ENCODE assay signal across 9 cellular contexts in genomic region chr20:21505161-21505809, GRCh38. TPM values are rescaled to one million over a fixed set of nuclear protein-coding genes. Genes with fewer than 3 reads are reported as not detected.
DNase-seq lines count a peak whose midpoint lies in the region; ATAC-seq, FAIRE-seq and TF ChIP-seq lines count a peak whose summit lies in the region.
"Had no signal": no experiment of that assay in that cellular context is flagged by ENCODE, and none has a peak within 500 bp of the region (broad histone marks: within the 10 kb centered on the region; RNA-seq: fewer than 3 reads in every experiment).

No MANE protein-coding gene starts in this region.

- H3K4me3 ChIP-seq in astrocyte (ENCODE audit: insufficient read depth, low read depth, low read length), result peak overlapping the region; percentile 50
- peak overlapping the region in 6 of 7 experiments; percentile 9 to 40 (median 27) for H3K4me3 ChIP-seq in skin epidermis

- H3K4me1 Mint-ChIP-seq in astrocyte (ENCODE audit: low read depth, unreplicated experiment), result peaks cover 4% of the 10 kb centered on the region

- H3K27ac Mint-ChIP-seq in astrocyte (ENCODE audit: unreplicated experiment), result peak overlapping the region; percentile 20

- TF ChIP-seq CTCF in astrocyte (IDR thresholded peaks at IDR 0.05; ENCODE audit: insufficient read depth, low read depth, low read length), result peak; percentile 90

- H3K4me2 ChIP-seq in astrocyte (ENCODE audit: low read length), result peak overlapping the region; percentile 84

- H3K27me3 Mint-ChIP-seq in astrocyte (ENCODE audit: low read depth, unreplicated experiment), result peaks cover 55% of the 10 kb centered on the region

- H3K36me3 Mint-ChIP-seq in astrocyte (ENCODE audit: low read depth, unreplicated experiment), result no peaks in the 10 kb centered on the region

- H4K20me1 ChIP-seq in astrocyte (ENCODE audit: insufficient read depth, low read length), result peaks cover 6% of the 10 kb centered on the region

- no peaks in the 10 kb centered on the region for H3K9me3 ChIP-seq in astrocyte (ENCODE audit: insufficient read depth, low read depth, low read length)

- peak overlapping the region; percentile 71 for H3K4me3 Mint-ChIP-seq in astrocyte (ENCODE audit: unreplicated experiment)

- no peak for FAIRE-seq in astrocyte (lab: Jason Lieb, UNC)

- no peak overlapping the region for H3K9ac ChIP-seq in astrocyte (ENCODE audit: low read length)

- peak; percentile 46 to 49 for DNase-seq in Kasumi-1 (lab: John Stamatoyannopoulos, UW)
- DNase-seq in T-helper 22 cell (ENCODE audit: low read depth), result peak; percentile 33
- DNase-seq in astrocyte (ENCODE audit: low read depth), result no peak
- peak in 38 of 51 donors; percentile 25 to 84 (median 54) for DNase-seq in hypothalamus (lab: John Stamatoyannopoulos, UW)
- DNase-seq in SHP77 treated with DMSO at 0.1 percent for 48 hours (lab: John Stamatoyannopoulos, UW), result no peak

- no peaks in the 10 kb centered on the region for H3K79me2 ChIP-seq in astrocyte (ENCODE audit: insufficient read depth, low read length)

- ATAC-seq in GM18498 (IDR thresholded peaks at IDR 0.05; ENCODE audit: unreplicated experiment), result peak; percentile 41
- no peak for ATAC-seq in HG02588 (IDR thresholded peaks at IDR 0.05; ENCODE audit: unreplicated experiment)

- no peak overlapping the region for H3K27ac ChIP-seq in astrocyte (ENCODE audit: low read depth, low read length)
- no peak overlapping the region for H3K27ac ChIP-seq in skin epidermis

- H3K9me3 Mint-ChIP-seq in astrocyte (ENCODE audit: unreplicated experiment), result peaks cover 26% of the 10 kb centered on the region

- peak overlapping the region; percentile 86 for H2AFZ ChIP-seq in astrocyte (ENCODE audit: low read depth, low read length)

- H3K27me3 ChIP-seq in astrocyte (ENCODE audit: insufficient read depth, low read length), result peaks cover 53% of the 10 kb centered on the region

- peaks cover 11% of the 10 kb centered on the region for H3K4me1 ChIP-seq in astrocyte (ENCODE audit: insufficient read depth, low read length)

- no peaks in the 10 kb centered on the region for H3K36me3 ChIP-seq in astrocyte (ENCODE audit: insufficient read depth, low read length)

RNA-seq across cellular contexts. Expression of gene NKX2-2, which starts 8.6 kb away (rescaled TPM):
- not detected in 2 replicates for total RNA-seq in astrocyte
- total RNA-seq: subcutaneous adipose tissue had no signal

Comparison
In these comparisons a context has a peak if more than half of its experiments do, and no peak if none do; other contexts are left out.
1. DNase-seq: peak in Kasumi-1 (2 of 2), T-helper 22 cell (single experiment) and hypothalamus (38 of 51); none in astrocyte (single experiment) and SHP77 treated with DMSO at 0.1 percent for 48 hours (single experiment).